Comparison of ENCODE assay signal across 10 cellular contexts in the genomic region with DNA sequence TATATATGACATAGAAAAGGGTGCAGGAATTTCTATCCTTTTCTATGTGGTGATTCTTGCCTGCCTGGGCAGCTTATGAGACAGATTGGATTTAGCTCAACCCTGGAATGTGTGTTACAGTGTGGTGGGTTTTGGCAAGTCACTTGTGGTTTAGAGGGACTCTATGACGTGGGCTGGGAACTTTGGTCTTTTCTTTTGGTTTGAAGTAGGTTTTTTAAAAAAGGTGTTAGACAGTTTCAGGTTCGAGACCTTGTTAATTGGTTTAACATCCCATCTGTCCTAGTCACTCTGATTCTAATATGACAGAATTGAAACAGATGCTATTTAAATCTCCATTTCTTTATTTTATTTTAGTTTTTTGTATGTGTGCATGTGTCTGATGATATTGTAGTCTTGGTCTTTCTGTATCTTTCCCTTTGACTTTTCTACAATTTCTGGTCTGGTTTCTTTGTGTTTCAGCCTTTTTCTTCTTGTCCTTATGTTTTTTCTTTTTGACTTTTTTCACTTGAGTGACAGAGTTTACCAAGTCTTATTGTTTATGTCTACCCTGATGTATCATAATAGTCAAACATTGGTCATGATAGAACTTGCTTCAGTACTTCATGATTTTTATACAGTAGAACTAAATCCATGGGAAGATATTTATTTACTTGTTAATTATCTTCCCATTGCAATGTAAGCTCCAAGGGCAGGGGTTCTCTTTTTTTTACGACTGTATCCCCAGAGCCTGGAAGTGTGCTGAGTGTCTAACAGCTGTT.
DNase-seq lines count a peak whose midpoint lies in the region; ATAC-seq lines count a peak whose summit lies in the region.
"Had no signal": no experiment of that assay in that cellular context is flagged by ENCODE, and none has a peak within 500 bp of the region (broad histone marks: within the 10 kb centered on the region; RNA-seq: fewer than 3 reads in every experiment).

No MANE protein-coding gene starts in this region.

- DNase-seq in DMS53 (lab: John Stamatoyannopoulos, UW) = peak; percentile 17
- no peak for DNase-seq in DMS53 treated with DMSO at 0.1 percent for 48 hours (lab: John Stamatoyannopoulos, UW; ENCODE audit: unreplicated experiment)
- peak; percentile 53 for DNase-seq in NCI-H1694 treated with DMSO at 0.1 percent for 48 hours (lab: John Stamatoyannopoulos, UW)
- DNase-seq in naive thymus-derived CD8-positive, alpha-beta T cell = peak in 5 of 10 donors; percentile 4 to 56 (median 48)
- no peak for DNase-seq in caudate nucleus (lab: John Stamatoyannopoulos, UW)

- POLR2A ChIA-PET in naive thymus-derived CD8-positive, alpha-beta T cell (lab: Charles Lee) = no interaction called here

- H3K4me1 Mint-ChIP-seq in naive thymus-derived CD8-positive, alpha-beta T cell = peaks cover 28 to 52% (median 47%) of the 10 kb centered on the region in 4 donors

- no peak overlapping the region for H3K27ac ChIP-seq in caudate nucleus (ENCODE audit: low read depth, low read length)
- H3K27ac ChIP-seq: 22Rv1 had no signal

- H3K27me3 Mint-ChIP-seq in naive thymus-derived CD8-positive, alpha-beta T cell = no peaks in the 10 kb centered on the region
- H3K27me3 Mint-ChIP-seq: IgD-negative memory B cell had no signal

- peak overlapping the region in 6 of 10 donors; percentile 1 to 85 (median 47) for H3K27ac Mint-ChIP-seq in naive thymus-derived CD8-positive, alpha-beta T cell
- H3K27ac Mint-ChIP-seq: IgD-negative memory B cell had no signal

- peak overlapping the region in 4 of 10 donors; percentile 22 to 58 (median 46) for H3K4me3 Mint-ChIP-seq in naive thymus-derived CD8-positive, alpha-beta T cell
- H3K4me3 Mint-ChIP-seq: IgD-negative memory B cell had no signal

- H3K36me3 Mint-ChIP-seq in naive thymus-derived CD8-positive, alpha-beta T cell = peaks cover 0 to 6% (median 0%) of the 10 kb centered on the region in 3 donors

- ATAC-seq in GM21737 (IDR thresholded peaks at IDR 0.05; ENCODE audit: unreplicated experiment) (peak; percentile 46), GM18873 (IDR thresholded peaks at IDR 0.05; ENCODE audit: low FRiP score, unreplicated experiment) (no peak), HG02623 (IDR thresholded peaks at IDR 0.05; ENCODE audit: unreplicated experiment) (no peak)
- ATAC-seq in naive thymus-derived CD8-positive, alpha-beta T cell = peak; percentile 30 to 91

- H3K9me3 Mint-ChIP-seq in naive thymus-derived CD8-positive, alpha-beta T cell = no peaks in the 10 kb centered on the region
- H3K9me3 Mint-ChIP-seq: IgD-negative memory B cell had no signal

Comparison
In these comparisons a context has a peak if more than half of its experiments do, and no peak if none do; other contexts are left out.
1. DNase-seq: peak in DMS53 (single experiment) and NCI-H1694 treated with DMSO at 0.1 percent for 48 hours (single experiment); none in DMS53 treated with DMSO at 0.1 percent for 48 hours (single experiment) and caudate nucleus (0 of 61).
2. ATAC-seq: peak in GM21737 (single experiment) and naive thymus-derived CD8-positive, alpha-beta T cell (2 of 2); none in GM18873 (single experiment) and HG02623 (single experiment).